ENCODE assay signal across 10 cellular contexts in the genomic region with DNA sequence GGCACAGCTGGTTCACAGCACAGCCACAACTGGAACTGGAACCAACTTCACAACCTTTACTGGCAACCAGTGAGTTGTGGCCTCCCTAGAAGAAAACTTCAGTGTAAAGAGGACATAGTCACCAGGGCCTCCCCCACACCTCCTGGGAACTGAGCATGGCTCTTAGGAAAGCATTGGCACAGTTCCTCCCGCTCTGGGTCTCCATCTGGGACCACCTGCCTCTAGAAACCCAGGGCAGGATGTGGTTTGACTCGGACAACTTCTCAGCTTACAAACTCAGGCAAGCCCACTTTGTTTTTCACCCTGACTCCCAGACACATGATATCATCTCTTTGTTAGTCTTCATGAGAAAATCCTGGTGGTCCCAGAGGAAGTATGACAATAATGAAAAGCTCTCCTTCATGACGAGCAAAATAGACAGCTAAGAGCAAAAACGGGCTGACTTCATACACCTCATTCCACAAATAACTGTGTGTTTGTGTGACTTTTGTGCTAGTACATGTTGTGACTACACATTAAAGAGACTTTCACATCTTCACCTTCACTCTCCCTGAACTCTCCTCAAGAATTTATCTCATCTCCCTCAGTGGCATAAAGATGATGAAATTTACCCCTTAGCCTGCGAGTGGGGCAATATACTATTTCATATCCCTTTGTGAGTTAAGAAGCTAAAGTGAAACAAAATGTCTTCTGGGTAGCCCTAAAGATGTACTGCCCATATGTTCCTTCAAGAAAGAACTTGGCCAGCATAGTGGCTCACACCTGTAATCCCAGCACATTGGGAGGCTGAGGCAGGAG.
DNase-seq lines count a peak whose midpoint lies in the region; ATAC-seq and TF ChIP-seq lines count a peak whose summit lies in the region.
"Had no signal": no experiment of that assay in that cellular context is flagged by ENCODE, and none has a peak within 500 bp of the region (broad histone marks: within the 10 kb centered on the region; RNA-seq: fewer than 3 reads in every experiment).

No MANE protein-coding gene starts in this region.

- dilution Hi-C loops in IMR-90 (cut with HindIII; ENCODE audit: low sequenced_read_pairs, unreplicated experiment) = no loop called here

- H2BK120ac ChIP-seq in IMR-90 (ENCODE audit: low read depth, low read length) = no peak overlapping the region

- no peak overlapping the region for H3K4ac ChIP-seq in IMR-90 (ENCODE audit: low read depth, low read length)

- intact Hi-C loops in IMR-90 (cut with micrococcal nuclease) = no loop called here

- H2AK9ac ChIP-seq in IMR-90 (replicated peaks; ENCODE audit: low read depth, low read length, poor library complexity) = no peak overlapping the region

- H3K14ac ChIP-seq in IMR-90 (replicated peaks; ENCODE audit: low read depth, low read length) = peak overlapping the region; percentile 27; the same call in 1 of the 2 replicates

- no peaks in the 10 kb centered on the region for H3K36me3 ChIP-seq in IMR-90 (ENCODE audit: control insufficient read depth, insufficient read depth, low read length)
- H3K36me3 ChIP-seq: transverse colon had no signal

- peak overlapping the region; percentile 32; the same call in 1 of the 2 replicates for H3K23ac ChIP-seq in IMR-90 (ENCODE audit: low read depth, low read length)

- no peak overlapping the region for H3K4me3 ChIP-seq in IMR-90 (ENCODE audit: insufficient read depth, low read depth, low read length)
- H3K4me3 ChIP-seq: skin epidermis, transverse colon had no signal

- TF ChIP-seq CTCF in IMR-90 (conservative IDR thresholded peaks at IDR 0.05; ENCODE audit: low read depth, low read length) = no peak

- no peaks in the 10 kb centered on the region; the same call in 1 of the 2 replicates for H3K9me1 ChIP-seq in IMR-90 (ENCODE audit: insufficient read depth, low read length)

- WGBS in IMR-90 (ENCODE audit: extremely low coverage in 2 of 2, insufficient read length in 1 of 2), 2 experiments = 38% methylated on average over 1 of the region's 5 CpGs; no CpG with 5 or more reads in 1 of the 2 experiments

- no peaks in the 10 kb centered on the region; the same call in 1 of the 2 replicates for H3K27me3 ChIP-seq in IMR-90 (ENCODE audit: control insufficient read depth, insufficient read depth, low read length)
- H3K27me3 ChIP-seq: transverse colon had no signal

- no peak overlapping the region for H2AFZ ChIP-seq in IMR-90 (replicated peaks; ENCODE audit: low read length, poor library complexity)

- no peaks in the 10 kb centered on the region for H3K27me3 Mint-ChIP-seq in activated T-helper 17 cell treated with anti-CD3 and anti-CD28 coated beads, Interleukin-2, amount 50 U/mL, for 72 hours
- no peaks in the 10 kb centered on the region for H3K27me3 Mint-ChIP-seq in natural killer cell treated with Interleukin-12 subunit alpha and Interleukin-12 subunit beta and Interleukin-15 and Interleukin-18, amount 100 ng/mL, for 72 hours

- no peaks in the 10 kb centered on the region for H3K9me3 ChIP-seq in IMR-90 (ENCODE audit: control insufficient read depth, insufficient read depth, low read length)
- H3K9me3 ChIP-seq: transverse colon had no signal

- no peaks in the 10 kb centered on the region for H3K9me3 Mint-ChIP-seq in activated T-helper 17 cell treated with anti-CD3 and anti-CD28 coated beads, Interleukin-2, amount 50 U/mL, for 72 hours
- no peaks in the 10 kb centered on the region for H3K9me3 Mint-ChIP-seq in natural killer cell treated with Interleukin-12 subunit alpha and Interleukin-12 subunit beta and Interleukin-15 and Interleukin-18, amount 100 ng/mL, for 72 hours

- H3K56ac ChIP-seq in IMR-90 (ENCODE audit: extremely low read depth, insufficient read depth, low read length) = no peak overlapping the region

- no TSS peak for BruUV-seq in IMR-90 (replicated peaks; lab: Mats Ljungman, UMichigan)

- H2BK20ac ChIP-seq in IMR-90 (ENCODE audit: low read depth, low read length) = peak overlapping the region; percentile 23; the same call in 1 of the 2 replicates

- no peak for TF ChIP-seq POLR2A in IMR-90 (IDR thresholded peaks at IDR 0.05; ENCODE audit: low read depth, low read length)

- peak overlapping the region; percentile 47 for H3K27ac Mint-ChIP-seq in activated T-helper 17 cell treated with anti-CD3 and anti-CD28 coated beads, Interleukin-2, amount 50 U/mL, for 72 hours
- H3K27ac Mint-ChIP-seq in natural killer cell treated with Interleukin-12 subunit alpha and Interleukin-12 subunit beta and Interleukin-15 and Interleukin-18, amount 100 ng/mL, for 72 hours = peak overlapping the region; percentile 59 to 92

- peak overlapping the region in 1 of 2 experiments; percentile 17; a peak in 1 of 4 replicates for H4K8ac ChIP-seq in IMR-90 (ENCODE audit: low read depth in 2 of 2, low read length in 2 of 2)

- H3K36me3 Mint-ChIP-seq in activated T-helper 17 cell treated with anti-CD3 and anti-CD28 coated beads, Interleukin-2, amount 50 U/mL, for 72 hours (ENCODE audit: low read depth) = no peaks in the 10 kb centered on the region
- H3K36me3 Mint-ChIP-seq in natural killer cell treated with Interleukin-12 subunit alpha and Interleukin-12 subunit beta and Interleukin-15 and Interleukin-18, amount 100 ng/mL, for 72 hours = no peaks in the 10 kb centered on the region

- H2AK5ac ChIP-seq in IMR-90 (ENCODE audit: low read depth, low read length) = peak overlapping the region; percentile 82; the same call in 1 of the 2 replicates

- H2BK15ac ChIP-seq in IMR-90 (ENCODE audit: low read depth, low read length) = no peak overlapping the region

- peak overlapping the region; percentile 15 for H3K4me3 Mint-ChIP-seq in activated T-helper 17 cell treated with anti-CD3 and anti-CD28 coated beads, Interleukin-2, amount 50 U/mL, for 72 hours
- peak overlapping the region; percentile 70 for H3K4me3 Mint-ChIP-seq in natural killer cell treated with Interleukin-12 subunit alpha and Interleukin-12 subunit beta and Interleukin-15 and Interleukin-18, amount 100 ng/mL, for 72 hours

- no peak overlapping the region; the same call in 1 of the 2 replicates for H4K91ac ChIP-seq in IMR-90 (ENCODE audit: insufficient read depth, low read depth, low read length)

- peaks cover 5% of the 10 kb centered on the region; the same call in 1 of the 2 replicates for H4K20me1 ChIP-seq in IMR-90 (ENCODE audit: insufficient read depth, low read length)

- H3K9ac ChIP-seq in IMR-90 (ENCODE audit: low read depth, low read length) = no peak overlapping the region

- H3K4me1 ChIP-seq in IMR-90 (ENCODE audit: control insufficient read depth, insufficient read depth, low read length) = peaks cover 6% of the 10 kb centered on the region
- H3K4me1 ChIP-seq: transverse colon had no signal

- no peak overlapping the region for H4K5ac ChIP-seq in IMR-90 (ENCODE audit: low read depth, low read length)

- no peak overlapping the region for H3K18ac ChIP-seq in IMR-90 (ENCODE audit: low read depth, low read length)

- in situ Hi-C loops in IMR-90 (cut with MboI; ENCODE audit: low sequenced_read_pairs) = no loop called here

- CTCF ChIA-PET in IMR-90 (lab: Yijun Ruan, JAX) = interaction anchor here (0.9 to 1.1 kb wide), 3 partner anchors 15 to 37 kb away, joined by 3 to 4 read pairs (median 3); no protein-coding TSS in a partner anchor

- no peaks in the 10 kb centered on the region; a peak in 2 of 4 replicates for H3K79me1 ChIP-seq in IMR-90 (ENCODE audit: low read depth in 1 of 2, low read length in 2 of 2)

- no peak overlapping the region for H2BK5ac ChIP-seq in IMR-90 (ENCODE audit: low read depth, low read length, poor library complexity, severe bottlenecking)

- peaks cover 20% of the 10 kb centered on the region for H3K4me1 Mint-ChIP-seq in activated T-helper 17 cell treated with anti-CD3 and anti-CD28 coated beads, Interleukin-2, amount 50 U/mL, for 72 hours
- peaks cover 52 to 64% of the 10 kb centered on the region in 2 donors for H3K4me1 Mint-ChIP-seq in natural killer cell treated with Interleukin-12 subunit alpha and Interleukin-12 subunit beta and Interleukin-15 and Interleukin-18, amount 100 ng/mL, for 72 hours (ENCODE audit: low read depth in 2 of 2)

- POLR2A ChIA-PET in IMR-90 (lab: Charles Lee; ENCODE audit: unreplicated experiment) = no interaction called here

- H3K4me2 ChIP-seq in IMR-90 (ENCODE audit: low read depth, low read length) = peak overlapping the region; percentile 27; the same call in 1 of the 2 replicates

- peak; percentile 27 for ATAC-seq in IMR-90 (ENCODE audit: low read depth)
- peak; percentile 57 for ATAC-seq in activated T-helper 17 cell treated with anti-CD3 and anti-CD28 coated beads, Interleukin-2, amount 50 U/mL, for 72 hours (replicated peaks)
- peak; percentile 60 to 66 for ATAC-seq in natural killer cell treated with Interleukin-12 subunit alpha and Interleukin-12 subunit beta and Interleukin-15 and Interleukin-18, amount 100 ng/mL, for 72 hours
- no peak for ATAC-seq in HG02885 (IDR thresholded peaks at IDR 0.05; ENCODE audit: poor library complexity, unreplicated experiment)
- ATAC-seq in HG03460 (IDR thresholded peaks at IDR 0.05; ENCODE audit: unreplicated experiment) = no peak

- DNase-seq in EL = peak; percentile 2
- DNase-seq in IMR-90 = peak; percentile 87
- DNase-seq in natural killer cell treated with Interleukin-12 subunit alpha and Interleukin-12 subunit beta and Interleukin-15 and Interleukin-18, amount 100 ng/mL, for 72 hours (ENCODE audit: low spot score) = no peak
- DNase-seq in NCI-H510A (lab: John Stamatoyannopoulos, UW) = no peak
- no peak for DNase-seq in NCI-H1694 treated with DMSO at 0.1 percent for 48 hours (lab: John Stamatoyannopoulos, UW)
- DNase-seq: transverse colon had no signal

- peak overlapping the region; percentile 37; the same call in 1 of the 2 replicates for H3K27ac ChIP-seq in IMR-90 (ENCODE audit: insufficient read depth, low read length)

- TF ChIP-seq RAD21 in IMR-90 (IDR thresholded peaks at IDR 0.05; ENCODE audit: low read length) = no peak

TF ChIP-seq in IMR-90, 13 proteins besides CTCF, POLR2A, EP300 and RAD21:
- TF ChIP-seq NFE2L2 (IDR thresholded peaks at IDR 0.05; ENCODE audit: low read depth, low read length) (no peak), FOS (IDR thresholded peaks at IDR 0.05; ENCODE audit: low read depth, low read length) (peak; percentile 8; the same call in 1 of the 2 replicates), MXI1 (IDR thresholded peaks at IDR 0.05; ENCODE audit: borderline replicate concordance, low read depth, low read length) (no peak), ELK1 (IDR thresholded peaks at IDR 0.05; ENCODE audit: borderline replicate concordance, low read depth, low read length) (no peak), MAFK (IDR thresholded peaks at IDR 0.05; ENCODE audit: low read depth, low read length) (no peak)

Comparison
In these comparisons a context has a peak if more than half of its experiments do, and no peak if none do; other contexts are left out.
1. DNase-seq: peak in EL (single experiment) and IMR-90 (single experiment); none in natural killer cell treated with Interleukin-12 subunit alpha and Interleukin-12 subunit beta and Interleukin-15 and Interleukin-18, amount 100 ng/mL, for 72 hours (single experiment), NCI-H510A (single experiment) and NCI-H1694 treated with DMSO at 0.1 percent for 48 hours (single experiment).
2. ATAC-seq: peak in IMR-90 (single experiment), activated T-helper 17 cell treated with anti-CD3 and anti-CD28 coated beads, Interleukin-2, amount 50 U/mL, for 72 hours (single experiment) and natural killer cell treated with Interleukin-12 subunit alpha and Interleukin-12 subunit beta and Interleukin-15 and Interleukin-18, amount 100 ng/mL, for 72 hours (2 of 2); none in HG02885 (single experiment) and HG03460 (single experiment).